17 cellular contexts compared by ENCODE assay signal in the genomic region with DNA sequence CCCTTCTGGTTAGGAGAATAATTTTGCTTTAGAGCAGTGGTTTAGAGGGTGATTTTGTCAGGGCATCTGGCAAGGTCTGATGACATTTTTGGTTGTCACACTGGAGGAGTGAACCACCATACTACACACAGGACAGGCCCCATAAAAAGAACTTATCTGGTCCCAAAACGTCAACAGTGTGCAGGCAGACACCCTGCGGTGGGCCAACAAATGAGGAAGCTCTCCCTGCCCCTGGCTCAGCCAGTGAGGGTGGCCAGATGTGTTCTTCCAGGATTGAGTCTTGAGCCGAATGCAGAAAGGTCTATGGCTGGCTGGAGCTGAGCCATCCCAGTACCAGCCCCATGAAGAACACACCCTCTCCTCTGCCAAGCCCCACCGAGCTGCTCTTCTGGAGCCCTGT.
"Had no signal": no experiment of that assay in that cellular context is flagged by ENCODE, and none has a peak within 500 bp of the region (broad histone marks: within the 10 kb centered on the region; RNA-seq: fewer than 3 reads in every experiment).

No MANE protein-coding gene starts in this region.

- H3K27ac ChIP-seq: neural progenitor cell, thoracic aorta, upper lobe of right lung had no signal

- H3K4me1 ChIP-seq: left lung, neural progenitor cell had no signal

- H3K36me3 ChIP-seq: left lung, neural progenitor cell, thoracic aorta, upper lobe of right lung had no signal

- H3K27me3 ChIP-seq: left lung, neural progenitor cell, upper lobe of right lung had no signal

- H3K4me3 ChIP-seq: left lung, mucosa of descending colon, neural progenitor cell, thoracic aorta, upper lobe of right lung had no signal

- DNase-seq: activated CD4-positive, alpha-beta memory T cell treated with anti-CD3 and anti-CD28 coated beads for 36 hours; activated gamma-delta T cell treated with Interleukin-2 at 50 U/mL for 16 hours; activated naive CD8-positive, alpha-beta T cell treated with anti-CD3 and anti-CD28 coated beads for 36 hours; activated T-cell treated with anti-CD3 and anti-CD28 coated beads for 4 hours; amniotic stem cell; effector CD8-positive, alpha-beta T cell; foreskin fibroblast; hypothalamus; kidney; left lung; mucosa of descending colon; naive B cell; stimulated activated CD4-positive, alpha-beta T cell treated with anti-CD3 and anti-CD28 coated beads, Interleukin-4, amount 100 ng/mL, for 24 hours; SW 1271; upper lobe of right lung had no signal

- H3K9me3 ChIP-seq: left lung, mucosa of descending colon, thoracic aorta, upper lobe of right lung had no signal
